ENCODE assay signal across 22 cellular contexts in genomic region chr20:39830903-39831302, GRCh38.
DNase-seq lines count a peak whose midpoint lies in the region; ATAC-seq, FAIRE-seq and TF ChIP-seq lines count a peak whose summit lies in the region.
"Had no signal": no experiment of that assay in that cellular context is flagged by ENCODE, and none has a peak within 500 bp of the region (broad histone marks: within the 10 kb centered on the region; RNA-seq: fewer than 3 reads in every experiment).

No MANE protein-coding gene starts in this region.

- H3K4me3 Mint-ChIP-seq in memory B cell (no peak overlapping the region), GM23338 (no peak overlapping the region)
- H3K4me3 Mint-ChIP-seq: CD4-positive, alpha-beta T cell; CD8-positive, alpha-beta T cell had no signal

- H3K27ac ChIP-seq in HepG2 (ENCODE audit: extremely low read length, insufficient read depth, low read length) = no peak overlapping the region
- H3K27ac ChIP-seq in right lobe of liver = no peak overlapping the region
- H3K27ac ChIP-seq in OCI-LY3 (ENCODE audit: low read length) = peak overlapping the region; percentile 93
- peak overlapping the region; percentile 96 for H3K27ac ChIP-seq in SU-DHL-6 (ENCODE audit: low read depth, low read length)
- no peak overlapping the region for H3K27ac ChIP-seq in GM23338 (ENCODE audit: low read depth)
- H3K27ac ChIP-seq: 22Rv1, A549, C4-2B had no signal

- intact Hi-C loops in HepG2 (cut with micrococcal nuclease; ENCODE audit: unreplicated experiment) (no loop called here), right lobe of liver (cut with DNase I) (no loop called here)

- H3K9me3 Mint-ChIP-seq in memory B cell (no peaks in the 10 kb centered on the region), GM23338 (no peaks in the 10 kb centered on the region)
- H3K9me3 Mint-ChIP-seq: CD8-positive, alpha-beta T cell had no signal

- H3K36me3 ChIP-seq in HepG2 (replicated peaks in 1 of 2; ENCODE audit: control insufficient read depth in 1 of 2, insufficient read depth in 2 of 2, low read length in 2 of 2) = no peaks in the 10 kb centered on the region
- H3K36me3 ChIP-seq in right lobe of liver = no peaks in the 10 kb centered on the region
- H3K36me3 ChIP-seq in OCI-LY3 (replicated peaks; ENCODE audit: low read depth, low read length) = peaks cover 46% of the 10 kb centered on the region
- no peaks in the 10 kb centered on the region for H3K36me3 ChIP-seq in SU-DHL-6 (ENCODE audit: low read length)
- H3K36me3 ChIP-seq in GM23338 (ENCODE audit: insufficient read depth) = no peaks in the 10 kb centered on the region
- H3K36me3 ChIP-seq: BLaER1 treated with 17β-estradiol and CSF1 and Interleukin-3, amounts not matched to agents 10 nM and 100 nM had no signal

- CTCF ChIA-PET in HepG2 (lab: Yijun Ruan, JAX; ENCODE audit: low intra/inter-chr PET ratio, low total read pairs) = no interaction called here

- H3K27me3 Mint-ChIP-seq in memory B cell (no peaks in the 10 kb centered on the region), GM23338 (ENCODE audit: insufficient read depth, low read depth, poor library complexity) (peaks cover 2% of the 10 kb centered on the region)
- H3K27me3 Mint-ChIP-seq: B cell had no signal

- no peak for TF ChIP-seq RAD21 in HepG2 (CRISPR knock-in tag; IDR thresholded peaks at IDR 0.05)

- peak overlapping the region; percentile 32 for H3K27ac Mint-ChIP-seq in memory B cell
- no peak overlapping the region for H3K27ac Mint-ChIP-seq in GM23338
- H3K27ac Mint-ChIP-seq: CD4-positive, alpha-beta T cell; CD8-positive, alpha-beta T cell had no signal

- WGBS in HepG2 (ENCODE audit: low lambda C conversion rate) = 43% methylated on average over 2 of the region's 2 CpGs
- WGBS in right lobe of liver (ENCODE audit: insufficient coverage, low coverage, low lambda C conversion rate, missing lambda C conversion rate) = 83% methylated on average over 2 of the region's 2 CpGs

- H3K9ac ChIP-seq in HepG2 (ENCODE audit: insufficient read depth, low read depth, low read length) = no peak overlapping the region
- peak overlapping the region; percentile 86 for H3K9ac ChIP-seq in OCI-LY3 (ENCODE audit: low read length)
- H3K9ac ChIP-seq in SU-DHL-6 (ENCODE audit: low read length) = no peak overlapping the region

- BruUV-seq in HepG2 (replicated peaks; lab: Mats Ljungman, UMichigan) = no TSS peak

- no peak for TF ChIP-seq CTCF in HepG2 (CRISPR knock-in tag; IDR thresholded peaks at IDR 0.05)
- no peak for TF ChIP-seq CTCF in right lobe of liver (IDR thresholded peaks at IDR 0.05)
- TF ChIP-seq CTCF in OCI-LY3 (IDR thresholded peaks at IDR 0.05; ENCODE audit: low read depth, low read length) = no peak
- TF ChIP-seq CTCF in SU-DHL-6 (IDR thresholded peaks at IDR 0.05; ENCODE audit: insufficient read depth, low read length, poor library complexity, severe bottlenecking) = no peak
- no peak for TF ChIP-seq CTCF in GM23338 (conservative IDR thresholded peaks at IDR 0.05; ENCODE audit: low read depth in 2 of 2)

- H3K4me1 Mint-ChIP-seq in memory B cell (peaks cover 34% of the 10 kb centered on the region), GM23338 (peaks cover 14% of the 10 kb centered on the region)

- peaks cover 14% of the 10 kb centered on the region for H3F3A ChIP-seq in SU-DHL-6 (ENCODE audit: insufficient read depth)
- no peaks in the 10 kb centered on the region for H3F3A ChIP-seq in GM23338 (replicated peaks; ENCODE audit: low read depth)

- H3K4me3 ChIP-seq in HepG2 (replicated peaks in 1 of 3; ENCODE audit: insufficient read depth in 1 of 3, low read depth in 2 of 3, low read length in 3 of 3) (no peak overlapping the region), right lobe of liver (no peak overlapping the region), OCI-LY3 (ENCODE audit: low read length) (peak overlapping the region; percentile 52), SU-DHL-6 (ENCODE audit: insufficient read depth, low read length, poor library complexity, severe bottlenecking) (no peak overlapping the region), GM23338 (no peak overlapping the region)
- H3K4me3 ChIP-seq: A549 had no signal

- H4K20me1 ChIP-seq in HepG2 (ENCODE audit: insufficient read depth, low read length) = no peaks in the 10 kb centered on the region
- no peaks in the 10 kb centered on the region for H4K20me1 ChIP-seq in OCI-LY3 (ENCODE audit: insufficient read depth, low read length)
- H4K20me1 ChIP-seq in SU-DHL-6 (ENCODE audit: low read depth, low read length) = no peaks in the 10 kb centered on the region
- H4K20me1 ChIP-seq in GM23338 (replicated peaks; ENCODE audit: insufficient read depth) = no peaks in the 10 kb centered on the region
- H4K20me1 ChIP-seq: BLaER1 treated with 17β-estradiol and CSF1 and Interleukin-3, amounts not matched to agents 10 nM and 100 nM had no signal

- TF ChIP-seq EP300 in HepG2 (IDR thresholded peaks at IDR 0.05; ENCODE audit: low read depth in 2 of 2, low read length in 2 of 2) = no peak
- no peak for TF ChIP-seq EP300 in HepG2 (CRISPR knock-in tag; IDR thresholded peaks at IDR 0.05; ENCODE audit: borderline replicate concordance)

- in situ Hi-C loops in HepG2 (cut with HindIII; ENCODE audit: extremely low pct_ligation_motif_present, low pct_unique_long_range_greater_than_20kb) = no loop called here

- H2AFZ ChIP-seq in HepG2 (ENCODE audit: low read length) = no peak overlapping the region
- H2AFZ ChIP-seq in OCI-LY3 (ENCODE audit: low read depth, low read length) = no peak overlapping the region
- H2AFZ ChIP-seq in SU-DHL-6 (ENCODE audit: low read depth, low read length, severe bottlenecking) = no peak overlapping the region
- no peak overlapping the region for H2AFZ ChIP-seq in GM23338

- peaks cover 97% of the 10 kb centered on the region for H3K9me3 ChIP-seq in HepG2 (ENCODE audit: low read length)
- H3K9me3 ChIP-seq in right lobe of liver = no peaks in the 10 kb centered on the region
- peaks cover 10% of the 10 kb centered on the region; the same call in 1 of the 2 replicates for H3K9me3 ChIP-seq in OCI-LY3 (ENCODE audit: insufficient read depth, low read length)
- no peaks in the 10 kb centered on the region for H3K9me3 ChIP-seq in SU-DHL-6 (ENCODE audit: insufficient read depth, low read length)
- H3K9me3 ChIP-seq: A549; BLaER1 treated with 17β-estradiol and CSF1 and Interleukin-3, amounts not matched to agents 10 nM and 100 nM; Caco-2 had no signal

- H3K36me3 Mint-ChIP-seq in memory B cell (no peaks in the 10 kb centered on the region), GM23338 (ENCODE audit: low read depth) (no peaks in the 10 kb centered on the region)
- H3K36me3 Mint-ChIP-seq: CD8-positive, alpha-beta T cell had no signal

- no peaks in the 10 kb centered on the region for H3K4me1 ChIP-seq in HepG2 (ENCODE audit: insufficient read depth, low read length)
- no peaks in the 10 kb centered on the region for H3K4me1 ChIP-seq in right lobe of liver
- peaks cover 76% of the 10 kb centered on the region for H3K4me1 ChIP-seq in OCI-LY3 (ENCODE audit: low read length)
- H3K4me1 ChIP-seq in GM23338 (ENCODE audit: insufficient read depth) = peaks cover 11% of the 10 kb centered on the region
- H3K4me1 ChIP-seq: A549, Caco-2 had no signal

- POLR2A ChIA-PET in HepG2 (lab: Yijun Ruan, JAX) = no interaction called here

- H3K79me2 ChIP-seq in HepG2 (ENCODE audit: insufficient read depth, low read length) (no peaks in the 10 kb centered on the region), OCI-LY3 (ENCODE audit: low read length) (no peaks in the 10 kb centered on the region), SU-DHL-6 (ENCODE audit: insufficient read depth, low read length) (no peaks in the 10 kb centered on the region), GM23338 (replicated peaks; ENCODE audit: insufficient read depth) (no peaks in the 10 kb centered on the region)

- H3K9me2 ChIP-seq in SU-DHL-6 (replicated peaks; ENCODE audit: insufficient read depth, low read length) (no peaks in the 10 kb centered on the region), GM23338 (ENCODE audit: insufficient read depth) (no peaks in the 10 kb centered on the region)

- FAIRE-seq in HepG2 (lab: Jason Lieb, UNC) = no peak
- FAIRE-seq: A549, D721Med, G401.6 had no signal

- H3K4me2 ChIP-seq in HepG2 (ENCODE audit: low read depth, low read length) (no peak overlapping the region), OCI-LY3 (ENCODE audit: low read length) (peak overlapping the region; percentile 76), SU-DHL-6 (ENCODE audit: low read depth, low read length, poor library complexity, severe bottlenecking) (peak overlapping the region; percentile 70), GM23338 (no peak overlapping the region)
- H3K4me2 ChIP-seq: A549 had no signal

- no peaks in the 10 kb centered on the region for H3K27me3 ChIP-seq in HepG2 (ENCODE audit: control insufficient read depth in 1 of 2, insufficient read depth in 2 of 2, low read length in 2 of 2)
- H3K27me3 ChIP-seq in right lobe of liver = no peaks in the 10 kb centered on the region
- no peaks in the 10 kb centered on the region for H3K27me3 ChIP-seq in OCI-LY3 (ENCODE audit: low read depth, low read length)
- no peaks in the 10 kb centered on the region for H3K27me3 ChIP-seq in SU-DHL-6 (ENCODE audit: low read length)
- H3K27me3 ChIP-seq in GM23338 (ENCODE audit: insufficient read depth) = no peaks in the 10 kb centered on the region
- H3K27me3 ChIP-seq: BLaER1 treated with 17β-estradiol and CSF1 and Interleukin-3, amounts not matched to agents 10 nM and 100 nM had no signal

- ATAC-seq in HepG2 = no peak
- no peak for ATAC-seq in right lobe of liver
- no peak for ATAC-seq in memory B cell (ENCODE audit: low read depth)
- no peak for ATAC-seq in GM23338
- ATAC-seq: A549; CD8-positive, alpha-beta T cell had no signal

- TF ChIP-seq POLR2A in HepG2 (IDR thresholded peaks at IDR 0.05; ENCODE audit: insufficient read depth in 1 of 2, low read depth in 2 of 2, low read length in 2 of 2) = no peak
- no peak for TF ChIP-seq POLR2A in right lobe of liver (IDR thresholded peaks at IDR 0.05)

- DNase-seq in HepG2 (ENCODE audit: low spot score) = no peak
- DNase-seq in right lobe of liver = no peak
- no peak for DNase-seq in memory B cell (ENCODE audit: low spot score in 2 of 2)
- no peak for DNase-seq in GM23338 (ENCODE audit: low spot score)
- no peak for DNase-seq in NCI-H510A (lab: John Stamatoyannopoulos, UW)
- no peak for DNase-seq in NCI-H2029 treated with DMSO at 0.1 percent for 48 hours (lab: John Stamatoyannopoulos, UW)
- DNase-seq: AML-193; Caco-2; Calu3; CD4-positive, alpha-beta T cell; CD8-positive, alpha-beta T cell; DMS79 treated with DMSO at 0.1 percent for 48 hours; GF-D8 had no signal

TF ChIP-seq in HepG2, 621 proteins besides CTCF, POLR2A, EP300 and RAD21 (continues in another document):
- TF ChIP-seq ATF7 (IDR thresholded peaks at IDR 0.05) (peak; percentile 85), ATF7 (CRISPR knock-in tag; IDR thresholded peaks at IDR 0.05) (no peak), ZNF263 (CRISPR knock-in tag; IDR thresholded peaks at IDR 0.05) (no peak), MAFK (conservative IDR thresholded peaks at IDR 0.05 in 1 of 2, IDR thresholded peaks at IDR 0.05 in 1 of 2; ENCODE audit: low read length in 2 of 2) (no peak)

TF ChIP-seq in GM23338, 12 proteins besides CTCF, POLR2A, EP300 and RAD21:
- TF ChIP-seq JUNB (IDR thresholded peaks at IDR 0.05; ENCODE audit: unreplicated experiment) = no peak
- TF ChIP-seq NANOG (IDR thresholded peaks at IDR 0.05; ENCODE audit: borderline replicate concordance) = no peak

Comparison
In these comparisons a context has a peak if more than half of its experiments do, and no peak if none do; other contexts are left out.
1. H3K27ac ChIP-seq: peak in OCI-LY3 (single experiment) and SU-DHL-6 (single experiment); none in HepG2 (single experiment), right lobe of liver (0 of 3) and GM23338 (single experiment).
2. H3K4me2 ChIP-seq: peak in OCI-LY3 (single experiment) and SU-DHL-6 (single experiment); none in HepG2 (single experiment) and GM23338 (single experiment).